In genomic region chrX:115311666-115312065, GRCh38 we compare ENCODE assay signal across 20 cellular contexts. TPM values are rescaled to one million over a fixed set of nuclear protein-coding genes. Genes with fewer than 3 reads are reported as not detected.
A peak's percentile ranks its signal among the peaks of the same experiment; 100 is the strongest.
DNase-seq lines count a peak whose midpoint lies in the region; ATAC-seq, FAIRE-seq and TF ChIP-seq lines count a peak whose summit lies in the region.
"Had no signal": no experiment of that assay in that cellular context is flagged by ENCODE, and none has a peak within 500 bp of the region (broad histone marks: within the 10 kb centered on the region; RNA-seq: fewer than 3 reads in every experiment).

No MANE protein-coding gene starts in this region.

- CTCF ChIA-PET in K562 (lab: Yijun Ruan, JAX; ENCODE audit: low intra/inter-chr PET ratio) = no interaction called here

- intact Hi-C loops in K562 (cut with micrococcal nuclease) = no loop called here
- intact Hi-C loops in pancreas (cut with DNase I) = no loop called here

- no peak overlapping the region for H3K27ac ChIP-seq in K562 (ENCODE audit: extremely low read depth, low read depth, low read length)
- no peak overlapping the region for H3K27ac ChIP-seq in iPS DF 6.9 (ENCODE audit: low read length)
- H3K27ac ChIP-seq in pancreas = no peak overlapping the region
- H3K27ac ChIP-seq: gastrocnemius medialis, RWPE1, tibial nerve had no signal

- TF ChIP-seq POLR2A in K562 (conservative IDR thresholded peaks at IDR 0.05) = no peak

- H3K9me1 ChIP-seq in K562 (ENCODE audit: control insufficient read depth, insufficient read depth, low read length) = no peaks in the 10 kb centered on the region

- no peak for TF ChIP-seq EP300 in K562 (IDR thresholded peaks at IDR 0.05; ENCODE audit: low read length)

- ATAC-seq in K562 (peak; percentile 70), pancreas (peak in 3 of 4 donors; percentile 64 to 83 (median 71)), GM19035 (IDR thresholded peaks at IDR 0.05; ENCODE audit: unreplicated experiment) (no peak), HG02973 (IDR thresholded peaks at IDR 0.05; ENCODE audit: unreplicated experiment) (no peak)
- ATAC-seq: activated T-cell treated with anti-CD3 and anti-CD28 coated beads, Interleukin-2, amount 50 U/mL, for 72 hours; gastrocnemius medialis had no signal

- no peaks in the 10 kb centered on the region for H3K27me3 ChIP-seq in K562 (ENCODE audit: control insufficient read depth in 2 of 2, insufficient read depth in 2 of 2, low read length in 2 of 2)
- no peaks in the 10 kb centered on the region for H3K27me3 ChIP-seq in iPS DF 6.9 (ENCODE audit: control insufficient read depth, insufficient read depth, low read length)
- H3K27me3 ChIP-seq in pancreas = peaks cover 0 to 20% (median 2%) of the 10 kb centered on the region in 4 donors
- H3K27me3 ChIP-seq: BE2C had no signal

- FAIRE-seq in K562 (lab: Jason Lieb, UNC) (no peak), pancreas (lab: Jason Lieb, UNC) (no peak)

- TF ChIP-seq RAD21 in K562 (CRISPR knock-in tag; conservative IDR thresholded peaks at IDR 0.05 in 1 of 2, IDR thresholded peaks at IDR 0.05 in 1 of 2) = no peak

- in situ Hi-C loops in K562 (cut with MboI) = no loop called here

- no peak overlapping the region for H3K4me2 ChIP-seq in K562 (ENCODE audit: insufficient read depth, low read length)

- POLR2A ChIA-PET in K562 (lab: Yijun Ruan, JAX) = interaction anchor here (0.7 kb wide), 2 partner anchors 23 to 29 kb away, joined by 3 to 5 read pairs; no protein-coding TSS in a partner anchor

- H3K79me2 ChIP-seq in K562 (ENCODE audit: control insufficient read depth, insufficient read depth, low read length) = no peaks in the 10 kb centered on the region

- H3K9me3 ChIP-seq in K562 (replicated peaks; ENCODE audit: control insufficient read depth, insufficient read depth, low read depth, low read length) = no peaks in the 10 kb centered on the region
- H3K9me3 ChIP-seq in iPS DF 6.9 (ENCODE audit: control insufficient read depth, insufficient read depth, low read length) = no peaks in the 10 kb centered on the region
- peaks cover 0 to 3% (median 0%) of the 10 kb centered on the region in 4 donors for H3K9me3 ChIP-seq in pancreas
- H3K9me3 ChIP-seq: BE2C, gastrocnemius medialis, tibial nerve had no signal

- DNase-seq in GM10266 (ENCODE audit: extremely low spot score) = peak; percentile 16
- DNase-seq in K562 (ENCODE audit: extremely low read depth in 1 of 4, low spot score in 3 of 4) = no peak
- DNase-seq in iPS DF 6.9 (ENCODE audit: low read depth, low spot score) = peak; percentile 25
- DNase-seq in pancreas = peak in 2 of 6 donors; percentile 18 to 58
- no peak for DNase-seq in NCI-H2081 (lab: John Stamatoyannopoulos, UW)
- no peak for DNase-seq in HuH-7.5 (ENCODE audit: low spot score)
- DNase-seq: activated CD4-positive, alpha-beta T cell treated with anti-CD3 and anti-CD28 coated beads, Interleukin-2, amount 10 ng/mL, durations not matched to agents 7 days and 5 days; activated T-cell treated with anti-CD3 and anti-CD28 coated beads, Interleukin-2, amount 50 U/mL, for 72 hours; BE2C; DMS153; effector memory CD4-positive, alpha-beta T cell; gastrocnemius medialis; HFFc6; NCI-H2081 treated with DMSO at 0.1 percent for 48 hours; occipital lobe had no signal

- no peak overlapping the region for H2AFZ ChIP-seq in K562 (ENCODE audit: low read depth, low read length)

- TF ChIP-seq CTCF in GM10266 (IDR thresholded peaks at IDR 0.05; ENCODE audit: control insufficient read depth, insufficient read depth, low read depth, missing control alignments) (no peak), K562 (IDR thresholded peaks at IDR 0.05 in 2 of 3, conservative IDR thresholded peaks at IDR 0.05 in 1 of 3; ENCODE audit: insufficient read depth in 2 of 3, low read depth in 1 of 3, low read length in 3 of 3) (0 out of 6 replicates have a peak, but pooled peaks of 1 of the 3 experiments have one; percentile 12), pancreas (IDR thresholded peaks at IDR 0.05) (no peak)

- H3K36me3 ChIP-seq in K562 (ENCODE audit: control insufficient read depth, insufficient read depth, low read length) (no peaks in the 10 kb centered on the region), iPS DF 6.9 (ENCODE audit: control insufficient read depth, insufficient read depth, low read length) (no peaks in the 10 kb centered on the region), pancreas (no peaks in the 10 kb centered on the region)
- H3K36me3 ChIP-seq: BE2C, gastrocnemius medialis, tibial nerve had no signal

- H3K4me1 ChIP-seq in K562 (replicated peaks in 1 of 2; ENCODE audit: control insufficient read depth in 2 of 2, insufficient read depth in 2 of 2, low read length in 2 of 2) = peaks cover 0 to 5% of the 10 kb centered on the region in 2 experiments; a peak in 2 of 5 replicates
- H3K4me1 ChIP-seq in iPS DF 6.9 (ENCODE audit: control insufficient read depth, insufficient read depth, low read length) = no peaks in the 10 kb centered on the region
- no peaks in the 10 kb centered on the region for H3K4me1 ChIP-seq in pancreas
- H3K4me1 ChIP-seq: BE2C, gastrocnemius medialis, tibial nerve had no signal

- 16% methylated on average over 10 of the region's 22 CpGs for WGBS in K562 (ENCODE audit: insufficient coverage, low coverage, missing lambda C conversion rate)
- WGBS in iPS DF 6.9 (ENCODE audit: insufficient coverage, insufficient read length) = no CpG with 5 or more reads among the region's 22 CpGs
- 42 to 48% methylated on average over 22 of the region's 22 CpGs for WGBS in pancreas, 2 donors

- no peak overlapping the region for H3K9ac ChIP-seq in K562 (ENCODE audit: insufficient read depth in 1 of 2, low read depth in 2 of 2, low read length in 2 of 2)

- no TSS peak for BruUV-seq in K562 (replicated peaks; lab: Mats Ljungman, UMichigan)

- H3K4me3 ChIP-seq in K562 = no peak overlapping the region
- no peak overlapping the region for H3K4me3 ChIP-seq in iPS DF 6.9 (ENCODE audit: low read length)
- no peak overlapping the region for H3K4me3 ChIP-seq in pancreas
- H3K4me3 ChIP-seq: gastrocnemius medialis had no signal

- no peaks in the 10 kb centered on the region for H4K20me1 ChIP-seq in K562 (replicated peaks; ENCODE audit: control insufficient read depth, insufficient read depth, low read length)

TF ChIP-seq in K562, 482 proteins besides CTCF, POLR2A, EP300 and RAD21 (continues in another document):
- TF ChIP-seq ETV6 (IDR thresholded peaks at IDR 0.05; ENCODE audit: borderline replicate concordance in 1 of 2, low read depth in 2 of 2, low read length in 1 of 2) (no peak), ETV6 (CRISPR knock-in tag; IDR thresholded peaks at IDR 0.05; ENCODE audit: borderline replicate concordance) (no peak), ZNF395 (CRISPR knock-in tag; IDR thresholded peaks at IDR 0.05) (no peak), USF2 (CRISPR knock-in tag; IDR thresholded peaks at IDR 0.05) (peak; percentile 44), RFX1 (IDR thresholded peaks at IDR 0.05) (0 out of 2 replicates have a peak, but pooled peaks have one; percentile 8), USF1 (CRISPR knock-in tag; IDR thresholded peaks at IDR 0.05) (peak; percentile 29; the same call in 1 of the 2 replicates), MYNN (IDR thresholded peaks at IDR 0.05) (peak; percentile 61; the same call in 1 of the 2 replicates), MYNN (CRISPR knock-in tag; IDR thresholded peaks at IDR 0.05) (no peak), ZNF780A (CRISPR knock-in tag; IDR thresholded peaks at IDR 0.05) (no peak)

RNA-seq across cellular contexts. Expression of gene LUZP4, which starts 22.2 kb away (rescaled TPM):
- total RNA-seq in K562 (2011; cell fraction: chromatin; rRNA removed; ENCODE audit: low replicate concordance) = 0.23 and 0.26 TPM in 2 replicates
- 0.26 TPM in 1 of 2 replicates, not detected in the other for total RNA-seq in K562 (2011; cell fraction: nucleolus; rRNA removed)
- total RNA-seq in K562 (2011; cell fraction: nucleoplasm; rRNA removed) = 0.37 TPM in 1 of 2 replicates, not detected in the other
- total RNA-seq in K562 (2014; rRNA removed) (0.32 and 0.53 TPM in 2 replicates), K562 (2014; rRNA removed; fragmentation: Illumina TruSeq; extraction: Trizol) (0.44 and 0.57 TPM in 2 replicates), K562 (2015; rRNA removed; fragmentation: Illumina TruSeq; extraction: Trizol) (0.26 and 0.36 TPM in 2 replicates), K562 (2021) (0.16 and 0.25 TPM in 2 replicates), pancreas (not detected)
- polyA plus RNA-seq in K562 (2011; rRNA removed) (0.36 and 0.69 TPM in 2 replicates), K562 (2014; fragmentation: Illumina TruSeq; extraction: Trizol) (0.70 and 0.80 TPM in 2 replicates), K562 (2014; fragmentation: Nextera tagmentation; extraction: Ambion mirVana) (1 to 10 TPM in 1 of 2 experiments, under 1 TPM in 1; 0.75 to 1.1 TPM), K562 (2014; rRNA removed) (0.21 and 0.49 TPM in 2 replicates), pancreas (not detected)
- polyA plus RNA-seq in K562 (2011; cell fraction: cytosol; rRNA removed) = 0.03 and 0.29 TPM in 2 replicates
- polyA plus RNA-seq in K562 (2011; cell fraction: nucleus; rRNA removed) = 0.16 and 0.28 TPM in 2 replicates
- 0.80 and 1.0 TPM in 2 replicates for polyA plus RNA-seq in K562 (2012)
- polyA minus RNA-seq in K562 (2011; rRNA and poly(A)+ RNA removed) = 0.25 and 0.42 TPM in 2 replicates
- not detected in 2 replicates for polyA minus RNA-seq in K562 (2011; cell fraction: cytosol; rRNA and poly(A)+ RNA removed)
- 0.22 TPM in 1 of 2 replicates, not detected in the other for polyA minus RNA-seq in K562 (2011; cell fraction: nucleus; rRNA and poly(A)+ RNA removed)
- total RNA-seq: activated CD4-positive, alpha-beta T cell treated with anti-CD3 and anti-CD28 coated beads, Interleukin-2, amount 10 ng/mL, durations not matched to agents 7 days and 5 days; activated T-cell treated with anti-CD3 and anti-CD28 coated beads, Interleukin-2, amount 50 U/mL, for 72 hours; gastrocnemius medialis; HFFc6; MCF 10A; occipital lobe; tibial nerve had no signal

Comparison
In these comparisons a context has a peak if more than half of its experiments do, and no peak if none do; other contexts are left out.
1. DNase-seq: peak in GM10266 (single experiment) and iPS DF 6.9 (single experiment); none in K562 (0 of 4), NCI-H2081 (0 of 2) and HuH-7.5 (single experiment).
2. ATAC-seq: peak in K562 (single experiment) and pancreas (3 of 4); none in GM19035 (single experiment) and HG02973 (single experiment).